Comparison of ENCODE assay signal across 9 cellular contexts in genomic region chrX:65926095-65927019, GRCh38.
DNase-seq lines count a peak whose midpoint lies in the region; ATAC-seq and TF ChIP-seq lines count a peak whose summit lies in the region.
"Had no signal": no experiment of that assay in that cellular context is flagged by ENCODE, and none has a peak within 500 bp of the region (broad histone marks: within the 10 kb centered on the region; RNA-seq: fewer than 3 reads in every experiment).

No MANE protein-coding gene starts in this region.

- DNase-seq in T-helper 9 cell (peak; percentile 5), memory B cell (ENCODE audit: low spot score in 2 of 2) (peak in 1 of 2 donors; percentile 4), lower lobe of right lung (no peak), upper lobe of left lung (no peak), superior temporal gyrus (ENCODE audit: extremely low spot score) (no peak)

- H3K27me3 ChIP-seq in lower lobe of right lung (ENCODE audit: low read depth) (no peaks in the 10 kb centered on the region), upper lobe of left lung (no peaks in the 10 kb centered on the region)

- intact Hi-C loops in lower lobe of right lung (cut with DNase I) = no loop called here

- H3K4me1 ChIP-seq in lower lobe of right lung = no peaks in the 10 kb centered on the region
- H3K4me1 ChIP-seq in upper lobe of left lung = no peaks in the 10 kb centered on the region
- H3K4me1 ChIP-seq: esophagus muscularis mucosa had no signal

- no peaks in the 10 kb centered on the region for H3K27me3 Mint-ChIP-seq in memory B cell

- ATAC-seq in GM18517 (IDR thresholded peaks at IDR 0.05; ENCODE audit: unreplicated experiment) (peak; percentile 71), HG03097 (IDR thresholded peaks at IDR 0.05; ENCODE audit: low FRiP score, unreplicated experiment) (peak; percentile 80), memory B cell (ENCODE audit: low read depth) (peak; percentile 85), GM19452 (IDR thresholded peaks at IDR 0.05; ENCODE audit: unreplicated experiment) (no peak), lower lobe of right lung (no peak), upper lobe of left lung (ENCODE audit: low FRiP score in 2 of 2) (no peak)

- no peaks in the 10 kb centered on the region for H3K9me3 Mint-ChIP-seq in memory B cell

- H3K9me3 ChIP-seq in lower lobe of right lung (no peaks in the 10 kb centered on the region), upper lobe of left lung (no peaks in the 10 kb centered on the region)
- H3K9me3 ChIP-seq: esophagus muscularis mucosa had no signal

- no peak overlapping the region for H3K27ac ChIP-seq in lower lobe of right lung
- no peak overlapping the region for H3K27ac ChIP-seq in upper lobe of left lung
- H3K27ac ChIP-seq: esophagus muscularis mucosa had no signal

- TF ChIP-seq CTCF in lower lobe of right lung (IDR thresholded peaks at IDR 0.05) (no peak), upper lobe of left lung (IDR thresholded peaks at IDR 0.05) (no peak)

- H3K4me3 ChIP-seq in lower lobe of right lung = no peak overlapping the region
- no peak overlapping the region for H3K4me3 ChIP-seq in upper lobe of left lung
- H3K4me3 ChIP-seq: esophagus muscularis mucosa had no signal

- WGBS in upper lobe of left lung, 2 donors = 32 to 57% methylated on average over 5 of the region's 5 CpGs

- no peaks in the 10 kb centered on the region for H3K36me3 ChIP-seq in lower lobe of right lung
- no peaks in the 10 kb centered on the region for H3K36me3 ChIP-seq in upper lobe of left lung
- H3K36me3 ChIP-seq: esophagus muscularis mucosa had no signal

- H3K4me1 Mint-ChIP-seq in memory B cell = peaks cover 28% of the 10 kb centered on the region

- TF ChIP-seq POLR2A in upper lobe of left lung (IDR thresholded peaks at IDR 0.05) = no peak

- H3K4me3 Mint-ChIP-seq in memory B cell = peak overlapping the region; percentile 57

- no peaks in the 10 kb centered on the region for H3K36me3 Mint-ChIP-seq in memory B cell

- TF ChIP-seq EP300 in upper lobe of left lung (IDR thresholded peaks at IDR 0.05) = no peak

- H3K27ac Mint-ChIP-seq in memory B cell = peak overlapping the region; percentile 28

Comparison
In these comparisons a context has a peak if more than half of its experiments do, and no peak if none do; other contexts are left out.
1. ATAC-seq: peak in GM18517 (single experiment), HG03097 (single experiment) and memory B cell (single experiment); none in GM19452 (single experiment), lower lobe of right lung (0 of 2) and upper lobe of left lung (0 of 2).